10 cellular contexts compared by ENCODE assay signal in genomic region chr3:177190701-177191100, GRCh38. TPM values are rescaled to one million over a fixed set of nuclear protein-coding genes. Genes with fewer than 3 reads are reported as not detected.
DNase-seq lines count a peak whose midpoint lies in the region; ATAC-seq lines count a peak whose summit lies in the region.
"Had no signal": no experiment of that assay in that cellular context is flagged by ENCODE, and none has a peak within 500 bp of the region (broad histone marks: within the 10 kb centered on the region; RNA-seq: fewer than 3 reads in every experiment).

No MANE protein-coding gene starts in this region.

- no peaks in the 10 kb centered on the region for H3K9me3 Mint-ChIP-seq in activated naive CD4-positive, alpha-beta T cell treated with anti-CD3 and anti-CD28 coated beads, Interleukin-2, amount 50 U/mL, for 24 hours
- no peaks in the 10 kb centered on the region for H3K9me3 Mint-ChIP-seq in activated naive CD4-positive, alpha-beta T cell treated with anti-CD3 and anti-CD28 coated beads, Interleukin-2, amount 50 U/mL, for 72 hours
- H3K9me3 Mint-ChIP-seq: activated naive CD8-positive, alpha-beta T cell treated with anti-CD3 and anti-CD28 coated beads, Interleukin-2, amount 10 ng/mL, durations not matched to agents 7 days and 5 days had no signal

- ATAC-seq in activated naive CD4-positive, alpha-beta T cell treated with anti-CD3 and anti-CD28 coated beads, Interleukin-2, amount 50 U/mL, for 72 hours = no peak
- no peak for ATAC-seq in HG03432 (IDR thresholded peaks at IDR 0.05; ENCODE audit: unreplicated experiment)

- no peaks in the 10 kb centered on the region for H3K27me3 ChIP-seq in iPS-20b (ENCODE audit: insufficient read depth, low read length)
- no peaks in the 10 kb centered on the region for H3K27me3 ChIP-seq in subcutaneous abdominal adipose tissue (ENCODE audit: control insufficient read depth in 5 of 5, insufficient read depth in 4 of 5, low read length in 5 of 5)

- no peak overlapping the region for H3K27ac Mint-ChIP-seq in activated naive CD4-positive, alpha-beta T cell treated with anti-CD3 and anti-CD28 coated beads, Interleukin-2, amount 50 U/mL, for 24 hours
- peak overlapping the region in 1 of 2 donors; percentile 22 for H3K27ac Mint-ChIP-seq in activated naive CD4-positive, alpha-beta T cell treated with anti-CD3 and anti-CD28 coated beads, Interleukin-2, amount 50 U/mL, for 72 hours
- H3K27ac Mint-ChIP-seq: activated naive CD8-positive, alpha-beta T cell treated with anti-CD3 and anti-CD28 coated beads, Interleukin-2, amount 10 ng/mL, durations not matched to agents 7 days and 5 days had no signal

- H3K9ac ChIP-seq in iPS-20b (ENCODE audit: low read depth, low read length) = no peak overlapping the region
- peak overlapping the region in 1 of 5 donors; percentile 6 for H3K9ac ChIP-seq in subcutaneous abdominal adipose tissue (ENCODE audit: low read length in 5 of 5)

- no peaks in the 10 kb centered on the region for H3K36me3 ChIP-seq in iPS-20b (ENCODE audit: insufficient read depth, low read depth, low read length)
- H3K36me3 ChIP-seq in subcutaneous abdominal adipose tissue (ENCODE audit: control insufficient read depth in 5 of 5, insufficient read depth in 5 of 5, low read length in 5 of 5) = no peaks in the 10 kb centered on the region

- H3K4me1 ChIP-seq in iPS-20b (ENCODE audit: insufficient read depth, low read length) (peaks cover 31% of the 10 kb centered on the region; the same call in 1 of the 2 replicates), subcutaneous abdominal adipose tissue (ENCODE audit: control insufficient read depth in 5 of 5, insufficient read depth in 5 of 5, low read length in 5 of 5) (peaks cover 2 to 40% (median 29%) of the 10 kb centered on the region in 5 donors)

- H3K4me3 ChIP-seq in iPS-20b (ENCODE audit: low read length) (peak overlapping the region; percentile 20), subcutaneous abdominal adipose tissue (ENCODE audit: low read depth in 1 of 5, low read length in 5 of 5) (no peak overlapping the region)

- no peaks in the 10 kb centered on the region for H3K27me3 Mint-ChIP-seq in activated naive CD4-positive, alpha-beta T cell treated with anti-CD3 and anti-CD28 coated beads, Interleukin-2, amount 50 U/mL, for 24 hours
- H3K27me3 Mint-ChIP-seq: activated naive CD8-positive, alpha-beta T cell treated with anti-CD3 and anti-CD28 coated beads, Interleukin-2, amount 10 ng/mL, durations not matched to agents 7 days and 5 days had no signal

- peak overlapping the region; percentile 3 for H3K4me3 Mint-ChIP-seq in activated naive CD4-positive, alpha-beta T cell treated with anti-CD3 and anti-CD28 coated beads, Interleukin-2, amount 50 U/mL, for 24 hours
- H3K4me3 Mint-ChIP-seq: activated naive CD8-positive, alpha-beta T cell treated with anti-CD3 and anti-CD28 coated beads, Interleukin-2, amount 10 ng/mL, durations not matched to agents 7 days and 5 days had no signal

- peaks cover 10% of the 10 kb centered on the region for H3K36me3 Mint-ChIP-seq in activated naive CD4-positive, alpha-beta T cell treated with anti-CD3 and anti-CD28 coated beads, Interleukin-2, amount 50 U/mL, for 24 hours
- peaks cover 20 to 44% of the 10 kb centered on the region in 2 donors for H3K36me3 Mint-ChIP-seq in activated naive CD4-positive, alpha-beta T cell treated with anti-CD3 and anti-CD28 coated beads, Interleukin-2, amount 50 U/mL, for 72 hours

- peaks cover 73% of the 10 kb centered on the region for H3K4me1 Mint-ChIP-seq in activated naive CD4-positive, alpha-beta T cell treated with anti-CD3 and anti-CD28 coated beads, Interleukin-2, amount 50 U/mL, for 24 hours

- DNase-seq in activated naive CD4-positive, alpha-beta T cell treated with anti-CD3 and anti-CD28 coated beads, Interleukin-2, amount 50 U/mL, for 72 hours (ENCODE audit: low spot score in 2 of 2) = no peak
- peak; percentile 42 for DNase-seq in astrocyte of the hippocampus (ENCODE audit: low read depth, low spot score)
- no peak for DNase-seq in NOMO-1 (lab: John Stamatoyannopoulos, UW; ENCODE audit: unreplicated experiment in 2 of 2)
- no peak for DNase-seq in SKM-1 treated with dmso at 0.1 percent for 144 hours (lab: John Stamatoyannopoulos, UW; ENCODE audit: unreplicated experiment)
- DNase-seq: activated naive CD8-positive, alpha-beta T cell treated with anti-CD3 and anti-CD28 coated beads, Interleukin-2, amount 10 ng/mL, durations not matched to agents 7 days and 5 days; NCI-H2107 had no signal

- H3K27ac ChIP-seq in iPS-20b (ENCODE audit: low read length) (peak overlapping the region; percentile 23), subcutaneous abdominal adipose tissue (ENCODE audit: low read depth, low read length) (peak overlapping the region; percentile 77)

- H3K9me3 ChIP-seq in iPS-20b (ENCODE audit: insufficient read depth, low read depth, low read length) (no peaks in the 10 kb centered on the region), subcutaneous abdominal adipose tissue (ENCODE audit: control insufficient read depth in 5 of 5, low read length in 5 of 5) (no peaks in the 10 kb centered on the region)

RNA-seq across cellular contexts. Expression of gene TBL1XR1, which starts 6.6 kb away (rescaled TPM):
- 100 to 1,000 TPM; 130 to 184 TPM for total RNA-seq in activated naive CD4-positive, alpha-beta T cell treated with anti-CD3 and anti-CD28 coated beads, Interleukin-2, amount 50 U/mL, for 72 hours
